Comparison of ENCODE assay signal across 6 cellular contexts in genomic region chr12:49345048-49345839, GRCh38. TPM values are rescaled to one million over a fixed set of nuclear protein-coding genes. Genes with fewer than 3 reads are reported as not detected.
DNase-seq lines count a peak whose midpoint lies in the region; ATAC-seq and TF ChIP-seq lines count a peak whose summit lies in the region.

No MANE protein-coding gene starts in this region.

- H3K36me3 Mint-ChIP-seq in brain, result no peaks in the 10 kb centered on the region
- H3K36me3 Mint-ChIP-seq in neural crest cell (ENCODE audit: low read depth), result no peaks in the 10 kb centered on the region

- peak overlapping the region; percentile 81 to 89 (median 81) for H3K4me3 Mint-ChIP-seq in brain
- peak overlapping the region; percentile 74 for H3K4me3 Mint-ChIP-seq in neural crest cell

- DNase-seq in activated T-cell treated with anti-CD3 and anti-CD28 coated beads, Interleukin-2, amount 50 U/mL, for 1 hour, result peak; percentile 44
- DNase-seq in activated T-cell treated with anti-CD3 and anti-CD28 coated beads for 4 hours (no peak), neural crest cell (ENCODE audit: low read depth, low spot score) (no peak)

- ATAC-seq in HG02763 (IDR thresholded peaks at IDR 0.05; ENCODE audit: unreplicated experiment), result no peak
- ATAC-seq in HG03045 (IDR thresholded peaks at IDR 0.05; ENCODE audit: unreplicated experiment), result no peak

- H3K27ac Mint-ChIP-seq in brain, result peak overlapping the region in 1 of 5 experiments; percentile 47
- no peak overlapping the region for H3K27ac Mint-ChIP-seq in neural crest cell (ENCODE audit: unreplicated experiment)

- H3K27me3 Mint-ChIP-seq in brain (peaks cover 91% of the 10 kb centered on the region), neural crest cell (ENCODE audit: low read depth) (peaks cover 90% of the 10 kb centered on the region)

- TF ChIP-seq CTCF in brain (conservative IDR thresholded peaks at IDR 0.05), result no peak
- TF ChIP-seq CTCF in neural crest cell (conservative IDR thresholded peaks at IDR 0.05), result no peak

- H3K4me1 Mint-ChIP-seq in brain (peaks cover 57% of the 10 kb centered on the region), neural crest cell (peaks cover 49% of the 10 kb centered on the region)

- peaks cover 0 to 5% (median 0%) of the 10 kb centered on the region in 5 experiments for H3K9me3 Mint-ChIP-seq in brain
- H3K9me3 Mint-ChIP-seq in neural crest cell, result no peaks in the 10 kb centered on the region

RNA-seq across cellular contexts. Expression of gene DNAJC22, which starts 1.4 kb away (rescaled TPM):
- polyA plus RNA-seq in brain (ENCODE audit: insufficient read depth, low read depth, low replicate concordance), result 1.1 TPM
- 0.32 and 0.35 TPM in 2 replicates for total RNA-seq in neural crest cell

RNA-seq across cellular contexts. Expression of gene C1QL4, which starts 8.3 kb away (rescaled TPM):
- 0.15 TPM for polyA plus RNA-seq in brain (ENCODE audit: insufficient read depth, low read depth, low replicate concordance)
- 0.63 and 0.80 TPM in 2 replicates for total RNA-seq in neural crest cell

RNA-seq across cellular contexts. Expression of gene SPATS2, which starts 22.0 kb away (rescaled TPM):
- 30.7 TPM for polyA plus RNA-seq in brain (ENCODE audit: insufficient read depth, low read depth, low replicate concordance)
- total RNA-seq in neural crest cell, result 45.2 and 45.7 TPM in 2 replicates

RNA-seq across cellular contexts. Expression of gene TROAP, which starts 22.2 kb away (rescaled TPM):
- polyA plus RNA-seq in brain (ENCODE audit: insufficient read depth, low read depth, low replicate concordance), result 49.2 TPM
- total RNA-seq in neural crest cell, result 88.0 and 91.2 TPM in 2 replicates

RNA-seq across cellular contexts. Expression of gene PRPH, which starts 50.3 kb away (rescaled TPM):
- 166 TPM for polyA plus RNA-seq in brain (ENCODE audit: insufficient read depth, low read depth, low replicate concordance)
- 0.70 and 1.3 TPM in 2 replicates for total RNA-seq in neural crest cell
